Comparison of ENCODE assay signal across 8 cellular contexts in genomic region chr4:51842554-51843308, GRCh38. TPM values are rescaled to one million over a fixed set of nuclear protein-coding genes. Genes with fewer than 3 reads are reported as not detected.
DNase-seq lines count a peak whose midpoint lies in the region; ATAC-seq, FAIRE-seq and TF ChIP-seq lines count a peak whose summit lies in the region.

DCUN1D4 (plus strand) TSS chr4:51843153; CDS start chr4:51843243, 90 bp downstream.

- no peaks in the 10 kb centered on the region for H3K27me3 ChIP-seq in OCI-LY3 (ENCODE audit: low read depth, low read length)

- H3K79me2 ChIP-seq in OCI-LY3 (ENCODE audit: low read length), result peaks cover 41% of the 10 kb centered on the region

- WGBS in mesodermal cell (ENCODE audit: insufficient coverage in 2 of 2), 2 experiments, result 0 to 1% methylated on average over 53 to 67 of the region's 68 CpGs

- ATAC-seq in GM21515 (IDR thresholded peaks at IDR 0.05; ENCODE audit: unreplicated experiment), result peak; percentile 94

- H3K9me3 ChIP-seq in OCI-LY3 (ENCODE audit: insufficient read depth, low read length), result no peaks in the 10 kb centered on the region
- no peaks in the 10 kb centered on the region for H3K9me3 ChIP-seq in mesodermal cell (ENCODE audit: control insufficient read depth, low read length)

- 0 out of 2 replicates have a peak, but pooled peaks cover 8% of the 10 kb centered on the region for H4K20me1 ChIP-seq in OCI-LY3 (ENCODE audit: insufficient read depth, low read length)

- DNase-seq in DMS 273 treated with DMSO at 0.1 percent for 48 hours (lab: John Stamatoyannopoulos, UW), result peak; percentile 94
- peak; percentile 100 for DNase-seq in HuH-7 (ENCODE audit: low spot score)
- peak; percentile 97 for DNase-seq in activated CD8-positive, alpha-beta memory T cell treated with anti-CD3 and anti-CD28 coated beads, Interleukin-2, amount 50 U/mL, for 48 hours
- peak; percentile 96 to 98 for DNase-seq in stimulated activated CD8-positive, alpha-beta memory T cell treated with anti-CD3 and anti-CD28 coated beads, Interleukin-15, amount 100 ng/mL, for 4 hours (ENCODE audit: low read depth in 2 of 2)

- H3K36me3 ChIP-seq in OCI-LY3 (replicated peaks; ENCODE audit: low read depth, low read length) (no peaks in the 10 kb centered on the region), mesodermal cell (ENCODE audit: control insufficient read depth, insufficient read depth, low read length) (no peaks in the 10 kb centered on the region)

- H3K4me1 ChIP-seq in OCI-LY3 (ENCODE audit: low read length) (peaks cover 9% of the 10 kb centered on the region; the same call in 1 of the 2 replicates), mesodermal cell (ENCODE audit: control insufficient read depth, insufficient read depth, low read length, poor library complexity, severe bottlenecking) (peaks cover 6% of the 10 kb centered on the region)

- peak within 1 kb of the TSS; percentile 98 for H2AFZ ChIP-seq in OCI-LY3 (ENCODE audit: low read depth, low read length)

- H3K9ac ChIP-seq in OCI-LY3 (ENCODE audit: low read length), result peak within 1 kb of the TSS; percentile 81

- FAIRE-seq in endometrium (lab: Jason Lieb, UNC), result peak; percentile 100

- H3K4me3 ChIP-seq in OCI-LY3 (ENCODE audit: low read length) (peak within 1 kb of the TSS; percentile 88), mesodermal cell (ENCODE audit: extremely low read depth, insufficient read depth, low read length, poor library complexity, severe bottlenecking) (peak within 1 kb of the TSS; percentile 92)

- H3K27ac ChIP-seq in OCI-LY3 (ENCODE audit: low read length), result peak within 1 kb of the TSS; percentile 73
- peak within 1 kb of the TSS; percentile 86 for H3K27ac ChIP-seq in mesodermal cell (ENCODE audit: low read depth, low read length, severe bottlenecking)

- H3K4me2 ChIP-seq in OCI-LY3 (ENCODE audit: low read length), result peak within 1 kb of the TSS; percentile 95

- no peak for TF ChIP-seq CTCF in OCI-LY3 (IDR thresholded peaks at IDR 0.05; ENCODE audit: low read depth, low read length)

RNA-seq across cellular contexts. Expression of gene DCUN1D4, which starts in this region (rescaled TPM):
- 24.0 TPM for polyA plus RNA-seq in mesodermal cell (2013, experiment 1 of 2)
- polyA plus RNA-seq in mesodermal cell (2013, experiment 2 of 2), result 29.5 TPM

Comparison
In these comparisons a context has a peak if more than half of its experiments do, and no peak if none do; other contexts are left out.
1. Peak in every context shown above with its lines: DNase-seq, ATAC-seq, H3K4me3 ChIP-seq and H3K27ac ChIP-seq.